Comparison of ENCODE assay signal across 8 cellular contexts in genomic region chr4:134470544-134470943, GRCh38.
DNase-seq lines count a peak whose midpoint lies in the region; ATAC-seq and TF ChIP-seq lines count a peak whose summit lies in the region.

No MANE protein-coding gene starts in this region.

- H3K27me3 ChIP-seq in heart right ventricle, result no peaks in the 10 kb centered on the region
- H3K27me3 ChIP-seq in Panc1 (ENCODE audit: control insufficient read depth, insufficient read depth, low read length), result no peaks in the 10 kb centered on the region

- H3K27ac ChIP-seq in heart right ventricle (no peak overlapping the region), Panc1 (ENCODE audit: low read length) (no peak overlapping the region)

- POLR2A ChIA-PET in Panc1 (lab: Charles Lee), result no interaction called here

- in situ Hi-C loops in Panc1 (cut with HindIII; ENCODE audit: low pct_unique_long_range_greater_than_20kb, low sequenced_read_pairs), result no loop called here

- WGBS in heart right ventricle, 2 donors, result 10 to 12% methylated on average over 2 of the region's 2 CpGs

- CTCF ChIA-PET in Panc1 (lab: Charles Lee), result no interaction called here

- intact Hi-C loops in heart right ventricle (cut with DNase I), result no loop called here
- intact Hi-C loops in left cardiac atrium (cut with DNase I), result no loop called here
- intact Hi-C loops in Panc1 (cut with micrococcal nuclease; ENCODE audit: unreplicated experiment), result no loop called here

- BruUV-seq in Panc1 (replicated peaks; lab: Mats Ljungman, UMichigan), result no TSS peak

- H3K9me3 ChIP-seq in heart right ventricle (peaks cover 0 to 13% (median 0%) of the 10 kb centered on the region in 11 donors), Panc1 (ENCODE audit: control insufficient read depth, insufficient read depth, low read depth, low read length) (no peaks in the 10 kb centered on the region)

- TF ChIP-seq CTCF in heart right ventricle (IDR thresholded peaks at IDR 0.05) (peak in 6 of 9 donors; percentile 7 to 52 (median 39)), Panc1 (IDR thresholded peaks at IDR 0.05) (peak; percentile 4; the same call in 1 of the 2 replicates)

- H3K4me3 ChIP-seq in heart right ventricle, result no peak overlapping the region
- no peak overlapping the region for H3K4me3 ChIP-seq in Panc1 (ENCODE audit: low read depth in 2 of 2, low read length in 2 of 2)

- DNase-seq in heart right ventricle (no peak), left cardiac atrium (no peak), Panc1 (ENCODE audit: low read depth, low spot score) (no peak), glomerular visceral epithelial cell (ENCODE audit: extremely low spot score) (peak; percentile 15), COLO668 (lab: John Stamatoyannopoulos, UW; ENCODE audit: unreplicated experiment) (no peak)
- DNase-seq in activated effector memory CD4-positive, alpha-beta T cell treated with anti-CD3 and anti-CD28 coated beads, Interleukin-2, amount 50 U/mL, for 16 hours, result no peak

- ATAC-seq in heart right ventricle (no peak), left cardiac atrium (no peak), Panc1 (no peak), HG03442 (IDR thresholded peaks at IDR 0.05; ENCODE audit: unreplicated experiment) (no peak), GM19023 (IDR thresholded peaks at IDR 0.05; ENCODE audit: unreplicated experiment) (no peak)

- H3K36me3 ChIP-seq in heart right ventricle (no peaks in the 10 kb centered on the region), Panc1 (ENCODE audit: control insufficient read depth, insufficient read depth, low read length) (no peaks in the 10 kb centered on the region)

- H3K4me1 ChIP-seq in heart right ventricle (no peaks in the 10 kb centered on the region), Panc1 (ENCODE audit: control insufficient read depth, insufficient read depth, low read length) (no peaks in the 10 kb centered on the region)
